Comparison of ENCODE assay signal across 8 cellular contexts in genomic region chr19:31348416-31349159, GRCh38. TPM values are rescaled to one million over a fixed set of nuclear protein-coding genes. Genes with fewer than 3 reads are reported as not detected.
DNase-seq lines count a peak whose midpoint lies in the region; ATAC-seq and TF ChIP-seq lines count a peak whose summit lies in the region.

No MANE protein-coding gene starts in this region.

- H3K36me3 ChIP-seq in mammary epithelial cell (ENCODE audit: insufficient read depth, low read length) (no peaks in the 10 kb centered on the region), right lobe of liver (no peaks in the 10 kb centered on the region), transverse colon (no peaks in the 10 kb centered on the region)

- in situ Hi-C loops in mammary epithelial cell (cut with MboI; ENCODE audit: low sequenced_read_pairs in 2 of 2), result loop anchor here in 1 of 2 donors (25.0 kb wide), 1 partner anchor 211 kb away; no protein-coding TSS in a partner anchor
- in situ Hi-C loops in transverse colon (cut with MboI; ENCODE audit: low pct_ligation_motif_present in 1 of 4, low pct_unique_long_range_greater_than_20kb in 1 of 4, low sequenced_read_pairs in 3 of 4), result no loop called here

- H2AFZ ChIP-seq in mammary epithelial cell (ENCODE audit: low read depth, low read length), result peak overlapping the region; percentile 80

- dilution Hi-C loops in mammary epithelial cell (cut with HindIII; ENCODE audit: low sequenced_read_pairs), result no loop called here

- H3K4me3 ChIP-seq in mammary epithelial cell (replicated peaks in 1 of 3; ENCODE audit: insufficient read depth in 1 of 3, low read depth in 2 of 3, low read length in 3 of 3), result peak overlapping the region; percentile 71 to 75 (median 73)
- H3K4me3 ChIP-seq in right lobe of liver, result peak overlapping the region; percentile 47 to 74 (median 61)
- peak overlapping the region; percentile 71 to 97 (median 90) for H3K4me3 ChIP-seq in transverse colon

- TF ChIP-seq CTCF in mammary epithelial cell (conservative IDR thresholded peaks at IDR 0.05 in 1 of 2, IDR thresholded peaks at IDR 0.05 in 1 of 2; ENCODE audit: extremely low read depth in 1 of 2, insufficient read depth in 1 of 2, low read depth in 1 of 2, low read length in 2 of 2) (no peak), right lobe of liver (IDR thresholded peaks at IDR 0.05) (no peak), transverse colon (IDR thresholded peaks at IDR 0.05) (no peak)

- no peaks in the 10 kb centered on the region for H4K20me1 ChIP-seq in mammary epithelial cell (ENCODE audit: insufficient read depth, low read length)

- H3K9ac ChIP-seq in mammary epithelial cell (ENCODE audit: insufficient read depth, low read length), result peak overlapping the region; percentile 43

- peak overlapping the region; percentile 90 for H3K4me2 ChIP-seq in mammary epithelial cell (ENCODE audit: insufficient read depth, low read depth, low read length)

- TF ChIP-seq POLR2A in right lobe of liver (IDR thresholded peaks at IDR 0.05), result no peak
- no peak for TF ChIP-seq POLR2A in transverse colon (IDR thresholded peaks at IDR 0.05)

- H3K9me3 ChIP-seq in mammary epithelial cell (replicated peaks; ENCODE audit: insufficient read depth, low read length) (no peaks in the 10 kb centered on the region), right lobe of liver (no peaks in the 10 kb centered on the region), transverse colon (no peaks in the 10 kb centered on the region)

- no TSS peak for BruUV-seq in mammary epithelial cell (replicated peaks; lab: Mats Ljungman, UMichigan)

- ATAC-seq in right lobe of liver (peak in 2 of 4 donors; percentile 7 to 8), HG02981 (IDR thresholded peaks at IDR 0.05; ENCODE audit: unreplicated experiment) (no peak), HG02610 (IDR thresholded peaks at IDR 0.05; ENCODE audit: unreplicated experiment) (no peak)

- H3K27ac ChIP-seq in mammary epithelial cell (ENCODE audit: insufficient read depth, low read depth, low read length) (peak overlapping the region; percentile 8), right lobe of liver (peak overlapping the region in 2 of 3 donors; percentile 43 to 53), transverse colon (peak overlapping the region; percentile 93 to 97 (median 96))

- CTCF ChIA-PET in mammary epithelial cell (lab: Charles Lee; ENCODE audit: low non-redundant PET), result no interaction called here

- peak; percentile 26 for DNase-seq in stimulated activated CD4-positive, alpha-beta T cell treated with anti-CD3 and anti-CD28 coated beads, Interleukin-15, amount 100 ng/mL, for 24 hours
- no peak for DNase-seq in stimulated activated CD4-positive, alpha-beta T cell treated with anti-CD3 and anti-CD28 coated beads, Interleukin-4, amount 100 ng/mL, for 4 hours
- DNase-seq in mammary epithelial cell (peak; percentile 69), right lobe of liver (no peak), transverse colon (no peak), NOMO-1 treated with dmso at 0.1 percent for 144 hours (lab: John Stamatoyannopoulos, UW; ENCODE audit: unreplicated experiment) (no peak)

- 2% methylated on average over 27 of the region's 63 CpGs for WGBS in mammary epithelial cell (ENCODE audit: low coverage, missing lambda C conversion rate)
- 2% methylated on average over 34 of the region's 63 CpGs for WGBS in right lobe of liver (ENCODE audit: insufficient coverage, low coverage, low lambda C conversion rate, missing lambda C conversion rate)
- 2 to 6% methylated on average over 9 to 39 of the region's 63 CpGs for WGBS in transverse colon (ENCODE audit: low coverage in 1 of 2), 2 donors

- peaks cover 65% of the 10 kb centered on the region for H3K79me2 ChIP-seq in mammary epithelial cell (ENCODE audit: insufficient read depth, low read length)

- TF ChIP-seq EP300 in transverse colon (IDR thresholded peaks at IDR 0.05; ENCODE audit: low read depth), result no peak

- H3K4me1 ChIP-seq in mammary epithelial cell (ENCODE audit: insufficient read depth, low read length) (peaks cover 20% of the 10 kb centered on the region), right lobe of liver (peaks cover 0 to 16% (median 0%) of the 10 kb centered on the region in 4 donors), transverse colon (peaks cover 0 to 47% (median 18%) of the 10 kb centered on the region in 4 donors)

- intact Hi-C loops in mammary epithelial cell (cut with micrococcal nuclease), result loop anchor here (1.0 to 2.0 kb wide), 3 partner anchors 14 to 134 kb away; no protein-coding TSS in a partner anchor
- intact Hi-C loops in right lobe of liver (cut with DNase I), result no loop called here
- intact Hi-C loops in transverse colon (cut with DNase I; ENCODE audit: low total_unique reads), result loop anchor here (5.0 kb wide), 1 partner anchor 1631 kb away; the partner anchor contains the start of gene C19orf12

- H3K27me3 ChIP-seq in mammary epithelial cell (ENCODE audit: insufficient read depth, low read length) (no peaks in the 10 kb centered on the region), right lobe of liver (peaks cover 0 to 18% of the 10 kb centered on the region in 2 donors), transverse colon (peaks cover 79% of the 10 kb centered on the region)

RNA-seq across cellular contexts. Expression of gene TSHZ3, which starts 0.6 kb away (rescaled TPM):
- total RNA-seq in mammary epithelial cell, result 10 to 100 TPM; 10.3 to 11.3 TPM
- 4.1 TPM for polyA plus RNA-seq in mammary epithelial cell
- polyA minus RNA-seq in mammary epithelial cell, result 9.8 TPM
- 1 to 10 TPM; 1.2 to 1.6 (median 1.3) TPM for total RNA-seq in right lobe of liver
- 1 to 10 TPM; 3.0 to 6.4 (median 4.6) TPM for total RNA-seq in transverse colon

Comparison
In these comparisons a context has a peak if more than half of its experiments do, and no peak if none do; other contexts are left out.
1. DNase-seq: peak in stimulated activated CD4-positive, alpha-beta T cell treated with anti-CD3 and anti-CD28 coated beads, Interleukin-15, amount 100 ng/mL, for 24 hours (single experiment) and mammary epithelial cell (single experiment); none in stimulated activated CD4-positive, alpha-beta T cell treated with anti-CD3 and anti-CD28 coated beads, Interleukin-4, amount 100 ng/mL, for 4 hours (0 of 2), right lobe of liver (0 of 3), transverse colon (single experiment) and NOMO-1 treated with dmso at 0.1 percent for 144 hours (single experiment).
2. H3K27ac ChIP-seq: peak in every context shown above with its lines; median percentile 96 in transverse colon; 48 in right lobe of liver; 8 in mammary epithelial cell.
3. intact Hi-C loops: an anchor here in mammary epithelial cell (1.0 to 2.0 kb wide) and transverse colon (5.0 kb wide); none called in right lobe of liver.
4. Peak in every context shown above with its lines, with median percentiles within 50 percentile points of each other: H3K4me3 ChIP-seq.